ENCODE assay signal across 21 cellular contexts in the genomic region with DNA sequence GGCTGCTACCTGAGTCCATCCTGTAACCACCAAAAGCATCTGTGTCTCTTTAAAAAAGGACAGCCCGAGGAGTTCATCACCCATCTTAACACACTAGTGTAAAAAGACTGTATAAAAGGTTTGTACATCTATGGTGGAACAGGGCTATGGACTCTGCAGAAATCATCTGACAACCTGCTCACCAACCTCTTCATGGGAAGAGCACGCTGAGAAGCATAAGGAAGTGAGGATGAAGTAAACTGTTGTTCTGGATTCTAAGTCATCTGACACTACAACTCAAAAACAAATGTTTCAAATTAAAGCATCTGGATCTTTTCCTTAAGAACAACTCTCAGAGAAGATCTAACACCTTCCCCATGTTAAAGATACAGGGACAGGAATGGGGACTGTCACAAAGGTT. TPM values are rescaled to one million over a fixed set of nuclear protein-coding genes. Genes with fewer than 3 reads are reported as not detected.
DNase-seq lines count a peak whose midpoint lies in the region; ATAC-seq and TF ChIP-seq lines count a peak whose summit lies in the region.
"Had no signal": no experiment of that assay in that cellular context is flagged by ENCODE, and none has a peak within 500 bp of the region (broad histone marks: within the 10 kb centered on the region; RNA-seq: fewer than 3 reads in every experiment).

No MANE protein-coding gene starts in this region.

- TF ChIP-seq CTCF in MCF 10A (IDR thresholded peaks at IDR 0.05; ENCODE audit: unreplicated experiment) (no peak), mammary epithelial cell (conservative IDR thresholded peaks at IDR 0.05 in 1 of 2, IDR thresholded peaks at IDR 0.05 in 1 of 2; ENCODE audit: extremely low read depth in 1 of 2, insufficient read depth in 1 of 2, low read depth in 1 of 2, low read length in 2 of 2) (no peak), coronary artery (IDR thresholded peaks at IDR 0.05) (no peak), lower lobe of right lung (IDR thresholded peaks at IDR 0.05) (no peak), thoracic aorta (IDR thresholded peaks at IDR 0.05) (no peak)

- no peak for TF ChIP-seq POLR2A in erythroblast (IDR thresholded peaks at IDR 0.05; ENCODE audit: low read length)

- dilution Hi-C loops in mammary epithelial cell (cut with HindIII; ENCODE audit: low sequenced_read_pairs): no loop called here

- BruUV-seq in MCF 10A (replicated peaks; lab: Mats Ljungman, UMichigan) (no TSS peak), mammary epithelial cell (replicated peaks; lab: Mats Ljungman, UMichigan) (no TSS peak)

- DNase-seq in MCF 10A (ENCODE audit: unreplicated experiment) (no peak), mammary epithelial cell (no peak), coronary artery (ENCODE audit: low spot score) (no peak), lower lobe of right lung (no peak), thoracic aorta (ENCODE audit: low spot score) (no peak), erythroblast (lab: John Stamatoyannopoulos, UW) (no peak)
- DNase-seq: activated CD4-positive, alpha-beta T cell treated with anti-CD3 and anti-CD28 coated beads for 48 hours; C1 segment of cervical spinal cord; colonic mucosa; DMS79 treated with DMSO at 0.1 percent for 48 hours; NCI-H1417; NCI-H2171; NCI-H774 had no signal

- no peak overlapping the region for H3K4me2 ChIP-seq in mammary epithelial cell (ENCODE audit: insufficient read depth, low read depth, low read length)

- ATAC-seq in lower lobe of right lung (no peak), thoracic aorta (ENCODE audit: insufficient number of reproducible peaks, low FRiP score, low read depth) (no peak), HG02623 (IDR thresholded peaks at IDR 0.05; ENCODE audit: unreplicated experiment) (no peak), GM21717 (IDR thresholded peaks at IDR 0.05; ENCODE audit: unreplicated experiment) (no peak)
- ATAC-seq: HCT116 had no signal

- H3K79me2 ChIP-seq in mammary epithelial cell (ENCODE audit: insufficient read depth, low read length): peaks cover 97% of the 10 kb centered on the region

- peak overlapping the region; percentile 91 for H3K4me3 Mint-ChIP-seq in MCF 10A (ENCODE audit: unreplicated experiment)
- H3K4me3 Mint-ChIP-seq: type B pancreatic cell had no signal

- in situ Hi-C loops in mammary epithelial cell (cut with MboI; ENCODE audit: low sequenced_read_pairs in 2 of 2): no loop called here

- peaks cover 56% of the 10 kb centered on the region for H3K4me1 Mint-ChIP-seq in MCF 10A (ENCODE audit: insufficient read depth, unreplicated experiment)

- no peak overlapping the region for H2AFZ ChIP-seq in mammary epithelial cell (ENCODE audit: low read depth, low read length)

- no peaks in the 10 kb centered on the region for H3K27me3 Mint-ChIP-seq in MCF 10A (ENCODE audit: insufficient read depth, unreplicated experiment)
- H3K27me3 Mint-ChIP-seq: type B pancreatic cell had no signal

- intact Hi-C loops in MCF 10A (cut with micrococcal nuclease) (no loop called here), mammary epithelial cell (cut with micrococcal nuclease) (no loop called here), lower lobe of right lung (cut with DNase I) (no loop called here)

- H3K27ac Mint-ChIP-seq in MCF 10A (ENCODE audit: low read depth, unreplicated experiment): no peak overlapping the region
- H3K27ac Mint-ChIP-seq: type B pancreatic cell had no signal

- no peaks in the 10 kb centered on the region for H3K9me3 ChIP-seq in mammary epithelial cell (replicated peaks; ENCODE audit: insufficient read depth, low read length)
- H3K9me3 ChIP-seq in lower lobe of right lung: no peaks in the 10 kb centered on the region
- H3K9me3 ChIP-seq in thoracic aorta: no peaks in the 10 kb centered on the region
- H3K9me3 ChIP-seq: colonic mucosa had no signal

- POLR2A ChIA-PET in MCF 10A (lab: Yijun Ruan, JAX): interaction anchor here (0.6 to 18.8 kb wide), 10 partner anchors 9 to 1466 kb away, joined by 3 to 651 read pairs (median 4); no protein-coding TSS in a partner anchor

- no peaks in the 10 kb centered on the region for H3K27me3 ChIP-seq in mammary epithelial cell (ENCODE audit: insufficient read depth, low read length)
- no peaks in the 10 kb centered on the region for H3K27me3 ChIP-seq in lower lobe of right lung (ENCODE audit: low read depth)
- no peaks in the 10 kb centered on the region for H3K27me3 ChIP-seq in thoracic aorta (replicated peaks; ENCODE audit: insufficient read depth)
- H3K27me3 ChIP-seq: colonic mucosa had no signal

- H3K9me3 Mint-ChIP-seq in MCF 10A (ENCODE audit: unreplicated experiment): peaks cover 8% of the 10 kb centered on the region

- no peaks in the 10 kb centered on the region for H4K20me1 ChIP-seq in mammary epithelial cell (ENCODE audit: insufficient read depth, low read length)

- WGBS in mammary epithelial cell (ENCODE audit: low coverage, missing lambda C conversion rate): 89% methylated on average over 2 of the region's 2 CpGs

- no peak overlapping the region for H3K9ac ChIP-seq in mammary epithelial cell (ENCODE audit: insufficient read depth, low read length)

- H3K4me1 ChIP-seq in mammary epithelial cell (ENCODE audit: insufficient read depth, low read length) (peaks cover 45% of the 10 kb centered on the region), lower lobe of right lung (peaks cover 84% of the 10 kb centered on the region), thoracic aorta (ENCODE audit: control insufficient read depth in 1 of 2, low read depth in 2 of 2) (peaks cover 72 to 78% of the 10 kb centered on the region in 2 donors)

- CTCF ChIA-PET in MCF 10A (lab: Yijun Ruan, JAX) (interaction anchor here (0.9 to 1.8 kb wide), 4 partner anchors 11 to 120 kb away, joined by 3 to 7 read pairs (median 4); no protein-coding TSS in a partner anchor), mammary epithelial cell (lab: Charles Lee; ENCODE audit: low non-redundant PET) (no interaction called here)

- H3K27ac ChIP-seq in mammary epithelial cell (ENCODE audit: insufficient read depth, low read depth, low read length) (no peak overlapping the region), coronary artery (peak overlapping the region in 1 of 2 donors; percentile 66), lower lobe of right lung (peak overlapping the region; percentile 99), thoracic aorta (peak overlapping the region; percentile 14 to 41)
- H3K27ac ChIP-seq: colonic mucosa, SK-N-MC had no signal

- H3K36me3 ChIP-seq in mammary epithelial cell (ENCODE audit: insufficient read depth, low read length) (no peaks in the 10 kb centered on the region), lower lobe of right lung (peaks cover 11% of the 10 kb centered on the region), thoracic aorta (no peaks in the 10 kb centered on the region)
- H3K36me3 ChIP-seq: colonic mucosa had no signal

- H3K4me3 ChIP-seq in mammary epithelial cell (replicated peaks in 1 of 3; ENCODE audit: insufficient read depth in 1 of 3, low read depth in 2 of 3, low read length in 3 of 3) (no peak overlapping the region), coronary artery (peak overlapping the region; percentile 34), lower lobe of right lung (peak overlapping the region; percentile 75), thoracic aorta (peak overlapping the region; percentile 24)
- H3K4me3 ChIP-seq: colonic mucosa, SK-N-MC had no signal

- peaks cover 70% of the 10 kb centered on the region for H3K36me3 Mint-ChIP-seq in MCF 10A (ENCODE audit: insufficient read depth, unreplicated experiment)

RNA-seq across cellular contexts. Expression of gene IFNGR1, which starts 5.4 kb away (rescaled TPM):
- total RNA-seq in MCF 10A (2022) (57.9 and 58.4 TPM in 2 replicates), mammary epithelial cell (100 to 1,000 TPM in 1 of 2 donors, 10 to 100 TPM in 1; 54.7 to 137 TPM), lower lobe of right lung (208 TPM), thoracic aorta (100 to 1,000 TPM in 1 of 2 donors, 10 to 100 TPM in 1; 65.5 to 102 TPM)
- polyA plus RNA-seq in mammary epithelial cell: 30.0 TPM
- polyA minus RNA-seq in mammary epithelial cell: 17.6 TPM

RNA-seq across cellular contexts. Expression of gene IL22RA2, which starts 40.4 kb away (rescaled TPM):
- not detected in 2 replicates for total RNA-seq in MCF 10A (2022)
- total RNA-seq in mammary epithelial cell: not detected
- polyA plus RNA-seq in mammary epithelial cell: not detected
- polyA minus RNA-seq in mammary epithelial cell: not detected
- not detected for total RNA-seq in lower lobe of right lung
- not detected for total RNA-seq in thoracic aorta
- total RNA-seq: fibroblast of lung, HT-29, LHCN-M2 had no signal
- polyA plus RNA-seq: fibroblast of lung had no signal

Comparison
In these comparisons a context has a peak if more than half of its experiments do, and no peak if none do; other contexts are left out.
1. H3K4me3 ChIP-seq: peak in coronary artery (single experiment), lower lobe of right lung (single experiment) and thoracic aorta (single experiment); none in mammary epithelial cell (0 of 3).